ENCODE assay signal across 29 cellular contexts in the genomic region with DNA sequence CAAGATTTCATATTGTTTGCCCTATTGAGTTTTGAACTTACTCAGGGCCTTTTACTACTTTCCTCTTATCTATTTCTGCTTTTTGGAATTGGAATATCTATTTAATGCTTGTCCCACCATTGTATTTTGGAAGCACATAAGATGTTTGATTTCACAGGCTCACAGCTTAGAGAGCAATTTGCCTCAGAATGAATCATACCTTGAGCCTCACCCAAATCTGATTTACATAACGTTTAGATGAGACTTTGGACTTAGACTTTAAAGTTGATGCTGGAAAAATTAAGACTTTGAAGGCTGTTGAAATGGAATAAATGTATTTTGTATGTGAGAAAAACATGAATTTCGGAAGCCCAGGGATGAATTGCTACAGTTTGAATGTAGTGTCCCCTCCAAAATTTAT.
"Had no signal": no experiment of that assay in that cellular context is flagged by ENCODE, and none has a peak within 500 bp of the region (broad histone marks: within the 10 kb centered on the region; RNA-seq: fewer than 3 reads in every experiment).

No MANE protein-coding gene starts in this region.

- H3K9me3 ChIP-seq: adrenal gland, ascending aorta had no signal

- H3K27ac ChIP-seq: adrenal gland, ascending aorta, cardiac muscle cell had no signal

- H3K27me3 ChIP-seq: adrenal gland, ascending aorta, cardiac muscle cell had no signal

- H3K36me3 ChIP-seq: adrenal gland, ascending aorta, cardiac muscle cell had no signal

- DNase-seq: activated B cell treated with CpG ODN at 0.5 μM for 24 hours; activated CD4-positive, alpha-beta memory T cell treated with anti-CD3 and anti-CD28 coated beads for 36 hours; activated CD4-positive, alpha-beta T cell treated with anti-CD3 and anti-CD28 coated beads for 4 hours; activated CD4-positive, alpha-beta T cell treated with anti-CD3 and anti-CD28 coated beads, Interleukin-2, amount 10 ng/mL, durations not matched to agents 24 days and 14 days; activated CD4-positive, alpha-beta T cell treated with anti-CD3 and anti-CD28 coated beads, Interleukin-2, amount 50 U/mL, for 1 hour; activated CD4-positive, alpha-beta T cell treated with anti-CD3 and anti-CD28 coated beads, Interleukin-2, amount 50 U/mL, for 4 hours; activated CD4-positive, CD25-positive, alpha-beta regulatory T cell treated with anti-CD3 and anti-CD28 coated beads, Interleukin-2, amount 50 U/mL, for 72 hours; activated CD8-positive, alpha-beta memory T cell treated with anti-CD3 and anti-CD28 coated beads, Interleukin-2, amount 50 U/mL, for 4 hours; activated CD8-positive, alpha-beta T cell treated with anti-CD3 and anti-CD28 coated beads for 36 hours; activated effector memory CD4-positive, alpha-beta T cell treated with anti-CD3 and anti-CD28 coated beads, Interleukin-2, amount 50 U/mL, for 16 hours; activated gamma-delta T cell treated with Interleukin-2 at 50 U/mL for 16 hours; activated naive CD4-positive, alpha-beta T cell; activated naive CD4-positive, alpha-beta T cell treated with anti-CD3 and anti-CD28 coated beads for 36 hours; activated naive CD4-positive, alpha-beta T cell treated with anti-CD3 and anti-CD28 coated beads, Interleukin-2, amount 50 U/mL, for 16 hours; activated naive CD8-positive, alpha-beta T cell treated with anti-CD3 and anti-CD28 coated beads for 36 hours; activated T-cell treated with anti-CD3 and anti-CD28 coated beads for 4 hours; activated T-cell treated with anti-CD3 and anti-CD28 coated beads, Interleukin-2, amount 50 U/mL, for 1 hour; activated T-cell treated with anti-CD3 and anti-CD28 coated beads, Interleukin-2, amount 50 U/mL, for 4 hours; activated T-cell treated with anti-CD3 and anti-CD28 coated beads, Interleukin-2, amount 50 U/mL, for 72 hours; adrenal gland; amniotic stem cell; cerebellar nuclear complex; T-helper 1 cell; T-helper 2 cell; T-helper 9 cell had no signal

- ATAC-seq: activated CD8-positive, alpha-beta T cell treated with anti-CD3 and anti-CD28 coated beads for 36 hours; activated naive CD4-positive, alpha-beta T cell treated with anti-CD3 and anti-CD28 coated beads, Interleukin-2, amount 50 U/mL, for 72 hours; activated T-cell treated with anti-CD3 and anti-CD28 coated beads, Interleukin-2, amount 50 U/mL, for 4 hours; activated T-cell treated with anti-CD3 and anti-CD28 coated beads, Interleukin-2, amount 50 U/mL, for 72 hours; activated T-helper 17 cell treated with anti-CD3 and anti-CD28 coated beads, Interleukin-2, amount 50 U/mL, for 72 hours had no signal

- H3K4me3 ChIP-seq: adrenal gland, ascending aorta, cardiac muscle cell had no signal

- H3K4me1 ChIP-seq: adrenal gland, ascending aorta had no signal
